Comparison of ENCODE assay signal across 9 cellular contexts in genomic region chr10:12720217-12720981, GRCh38.
DNase-seq lines count a peak whose midpoint lies in the region; ATAC-seq and TF ChIP-seq lines count a peak whose summit lies in the region.
"Had no signal": no experiment of that assay in that cellular context is flagged by ENCODE, and none has a peak within 500 bp of the region (broad histone marks: within the 10 kb centered on the region; RNA-seq: fewer than 3 reads in every experiment).

No MANE protein-coding gene starts in this region.

- TF ChIP-seq CTCF in H9 (conservative IDR thresholded peaks at IDR 0.05) = no peak
- no peak for TF ChIP-seq CTCF in choroid plexus epithelial cell (conservative IDR thresholded peaks at IDR 0.05; ENCODE audit: low read depth, low read length)
- no peak for TF ChIP-seq CTCF in lung (IDR thresholded peaks at IDR 0.05; ENCODE audit: control extremely low read depth, extremely low read depth)
- TF ChIP-seq CTCF in tibial artery (IDR thresholded peaks at IDR 0.05) = no peak

- H3K79me2 ChIP-seq in H9 (ENCODE audit: insufficient read depth, low read length) = no peaks in the 10 kb centered on the region

- no peak overlapping the region for H4K8ac ChIP-seq in H9 (replicated peaks; ENCODE audit: insufficient read length, low read depth, low read length)

- H3T11ph ChIP-seq in H9 (ENCODE audit: low read length) = no peak overlapping the region

- H3K9me3 ChIP-seq in H9 (ENCODE audit: control insufficient read depth, low read depth, low read length) (no peaks in the 10 kb centered on the region), lung (ENCODE audit: control insufficient read depth in 2 of 2, insufficient read depth in 1 of 2, low read length in 1 of 2) (no peaks in the 10 kb centered on the region), tibial artery (no peaks in the 10 kb centered on the region)

- H4K91ac ChIP-seq in H9 (ENCODE audit: insufficient read length, low read depth, low read length) = no peak overlapping the region

- no peak overlapping the region for H3K9ac ChIP-seq in H9 (ENCODE audit: extremely low read depth, insufficient read length, low read length)
- H3K9ac ChIP-seq: KMS-11 had no signal

- no peaks in the 10 kb centered on the region for H3K27me3 ChIP-seq in H9 (ENCODE audit: insufficient read depth, low read length)
- no peaks in the 10 kb centered on the region for H3K27me3 ChIP-seq in lung (ENCODE audit: control insufficient read depth, insufficient read depth)
- H3K27me3 ChIP-seq in tibial artery = no peaks in the 10 kb centered on the region

- H3K23me2 ChIP-seq in H9 (ENCODE audit: insufficient read length, low read depth, low read length, poor library complexity, severe bottlenecking) = no peaks in the 10 kb centered on the region

- peak; percentile 79 for ATAC-seq in lung (ENCODE audit: insufficient read depth, low FRiP score)
- no peak for ATAC-seq in GM21737 (IDR thresholded peaks at IDR 0.05; ENCODE audit: unreplicated experiment)
- no peak for ATAC-seq in GM18517 (IDR thresholded peaks at IDR 0.05; ENCODE audit: unreplicated experiment)
- no peak for ATAC-seq in GM21515 (IDR thresholded peaks at IDR 0.05; ENCODE audit: unreplicated experiment)

- no peak overlapping the region for H3K14ac ChIP-seq in H9 (ENCODE audit: insufficient read depth, low read length)

- no peak overlapping the region for H2BK20ac ChIP-seq in H9 (ENCODE audit: low read depth, low read length, poor library complexity, severe bottlenecking)

- peaks cover 10 to 11% of the 10 kb centered on the region in 2 experiments for H3K4me1 Mint-ChIP-seq in H9

- H3K4me3 Mint-ChIP-seq in H9 = no peak overlapping the region

- H3K27ac ChIP-seq in H9 (ENCODE audit: insufficient read length, low read depth, low read length) (no peak overlapping the region), lung (ENCODE audit: low read depth in 1 of 2, low read length in 1 of 2) (peak overlapping the region in 1 of 2 donors; percentile 43), tibial artery (peak overlapping the region; percentile 73 to 78)
- H3K27ac ChIP-seq: KMS-11 had no signal

- H3K27ac Mint-ChIP-seq in H9 = no peak overlapping the region

- no peaks in the 10 kb centered on the region for H3K79me1 ChIP-seq in H9 (ENCODE audit: insufficient read depth, low read depth, low read length, poor library complexity, severe bottlenecking)

- H2AK5ac ChIP-seq in H9 (ENCODE audit: insufficient read length, low read length) = no peak overlapping the region

- H3K56ac ChIP-seq in H9 (ENCODE audit: insufficient read length, low read depth, low read length) = peak overlapping the region; percentile 5

- no peaks in the 10 kb centered on the region for H4K20me1 ChIP-seq in H9 (ENCODE audit: control insufficient read depth, insufficient read depth, insufficient read length)

- H2BK12ac ChIP-seq in H9 (ENCODE audit: insufficient read length, low read depth, low read length) = no peak overlapping the region

- H3K4ac ChIP-seq in H9 (ENCODE audit: low read depth, low read length) = no peak overlapping the region

- no peak overlapping the region for H3K23ac ChIP-seq in H9 (ENCODE audit: insufficient read length, low read depth, low read length)

- H3K27me3 Mint-ChIP-seq in H9 (ENCODE audit: low read depth) = no peaks in the 10 kb centered on the region; the same call in 1 of the 2 replicates

- intact Hi-C loops in tibial artery (cut with DNase I; ENCODE audit: low total_unique reads) = no loop called here

- no peak overlapping the region for H3K4me3 ChIP-seq in choroid plexus epithelial cell (ENCODE audit: low read depth, low read length)
- no peak overlapping the region for H3K4me3 ChIP-seq in lung
- no peak overlapping the region for H3K4me3 ChIP-seq in tibial artery

- no peaks in the 10 kb centered on the region for H3K9me3 Mint-ChIP-seq in H9

- DNase-seq in H9 = no peak
- DNase-seq in NCI-H2196 treated with DMSO at 0.1 percent for 48 hours (lab: John Stamatoyannopoulos, UW; ENCODE audit: unreplicated experiment) = peak; percentile 15
- peak; percentile 93 for DNase-seq in choroid plexus epithelial cell (ENCODE audit: low read depth)
- DNase-seq in lung (ENCODE audit: low spot score) = peak; percentile 94
- peak; percentile 97 to 99 for DNase-seq in tibial artery

- no peak overlapping the region for H2BK5ac ChIP-seq in H9 (ENCODE audit: insufficient read length, low read length)

- H3K36me3 ChIP-seq in lung (ENCODE audit: control insufficient read depth in 2 of 2, insufficient read depth in 2 of 2, low read length in 2 of 2) (no peaks in the 10 kb centered on the region), tibial artery (no peaks in the 10 kb centered on the region)

- no peak overlapping the region for H2AFZ ChIP-seq in H9 (ENCODE audit: low read length)

- H3K36me3 Mint-ChIP-seq in H9 (ENCODE audit: insufficient read depth in 1 of 3, low read depth in 3 of 3) = no peaks in the 10 kb centered on the region

- H2BK15ac ChIP-seq in H9 (ENCODE audit: low read depth, low read length) = no peak overlapping the region

- H4K5ac ChIP-seq in H9 (ENCODE audit: insufficient read length, low read depth, low read length) = no peak overlapping the region

- H2BK120ac ChIP-seq in H9 (ENCODE audit: low read depth, low read length, poor library complexity, severe bottlenecking) = no peak overlapping the region

- no peak overlapping the region for H3K18ac ChIP-seq in H9 (ENCODE audit: insufficient read length, low read depth, low read length)

- H3K4me2 ChIP-seq in H9 (ENCODE audit: insufficient read depth, insufficient read length, low read length) = no peak overlapping the region
- H3K4me2 ChIP-seq: KMS-11 had no signal

- H3K4me1 ChIP-seq in H9 (ENCODE audit: insufficient read depth, low read length) = no peaks in the 10 kb centered on the region; the same call in 1 of the 2 replicates
- H3K4me1 ChIP-seq in lung (ENCODE audit: control insufficient read depth in 2 of 2, insufficient read depth in 2 of 2, low read length in 2 of 2) = peaks cover 4 to 6% of the 10 kb centered on the region in 2 donors
- H3K4me1 ChIP-seq in tibial artery = peaks cover 0 to 32% (median 23%) of the 10 kb centered on the region in 4 donors

- no CpG with 5 or more reads among the region's 9 CpGs for WGBS in H9 (ENCODE audit: extremely low coverage, insufficient read length, low lambda C conversion rate)
- WGBS in lung, 2 donors = 51 to 78% methylated on average over 9 of the region's 9 CpGs
